In genomic region chr12:6335451-6336078, GRCh38 we compare ENCODE assay signal across 8 cellular contexts. TPM values are rescaled to one million over a fixed set of nuclear protein-coding genes. Genes with fewer than 3 reads are reported as not detected.
DNase-seq lines count a peak whose midpoint lies in the region; ATAC-seq, FAIRE-seq and TF ChIP-seq lines count a peak whose summit lies in the region.

No MANE protein-coding gene starts in this region.

- no peaks in the 10 kb centered on the region for H3K9me3 Mint-ChIP-seq in activated CD4-positive, alpha-beta memory T cell treated with anti-CD3 and anti-CD28 coated beads, Interleukin-2, amount 10 ng/mL, durations not matched to agents 7 days and 5 days

- H3K18ac ChIP-seq in H1 (ENCODE audit: extremely low read depth, low read length): peak overlapping the region; percentile 84

- peak overlapping the region; percentile 65 for H2BK15ac ChIP-seq in H1 (ENCODE audit: low read length)

- TF ChIP-seq EP300 in H1 (IDR thresholded peaks at IDR 0.05; ENCODE audit: borderline replicate concordance in 1 of 2, low read depth in 2 of 2, low read length in 2 of 2): no peak

- H3K36me3 ChIP-seq in MM.1S (replicated peaks; ENCODE audit: insufficient read depth, low read length) (peaks cover 5% of the 10 kb centered on the region; the same call in 1 of the 2 replicates), H1 (ENCODE audit: control insufficient read depth in 2 of 4, insufficient read depth in 4 of 4, low read length in 3 of 4) (peaks cover 12 to 24% (median 17%) of the 10 kb centered on the region in 4 experiments; a peak in 5 of 8 replicates), mucosa of descending colon (ENCODE audit: low read depth) (peaks cover 9% of the 10 kb centered on the region)

- H3K9ac ChIP-seq in MM.1S (ENCODE audit: low read length): peak overlapping the region; percentile 59
- H3K9ac ChIP-seq in H1 (replicated peaks in 1 of 4; ENCODE audit: extremely low read depth in 1 of 4, low read depth in 3 of 4, low read length in 3 of 4): peak overlapping the region in 2 of 4 experiments; percentile 60; a peak in 4 of 7 replicates

- peak overlapping the region; percentile 95 for H2BK12ac ChIP-seq in H1 (ENCODE audit: low read depth, low read length)

- H2BK5ac ChIP-seq in H1 (ENCODE audit: low read depth, low read length): peak overlapping the region; percentile 93

- peaks cover 26% of the 10 kb centered on the region for H3F3A ChIP-seq in MM.1S (ENCODE audit: insufficient read depth, low read length)

- H2AK5ac ChIP-seq in H1 (ENCODE audit: low read depth, low read length): peak overlapping the region; percentile 68; the same call in 1 of the 2 replicates

- H3K9me3 ChIP-seq in MM.1S (replicated peaks; ENCODE audit: insufficient read depth, low read length): no peaks in the 10 kb centered on the region
- H3K9me3 ChIP-seq in H1 (ENCODE audit: insufficient read depth in 2 of 2, low read depth in 1 of 2, low read length in 1 of 2): no peaks in the 10 kb centered on the region
- no peaks in the 10 kb centered on the region for H3K9me3 ChIP-seq in mucosa of descending colon

- TF ChIP-seq POLR2A in H1 (IDR thresholded peaks at IDR 0.05; ENCODE audit: control extremely low read depth in 1 of 2, low read depth in 2 of 2, low read length in 2 of 2): no peak

- H3K79me1 ChIP-seq in H1 (ENCODE audit: low read depth, low read length): peaks cover 5% of the 10 kb centered on the region; the same call in 1 of the 2 replicates

- no peak for FAIRE-seq in H1 (lab: Jason Lieb, UNC)

- no peak overlapping the region for H3K14ac ChIP-seq in H1 (ENCODE audit: insufficient read length)

- DNase-seq in EL: peak; percentile 92
- peak; percentile 91 for DNase-seq in MM.1S
- DNase-seq in activated CD4-positive, alpha-beta memory T cell treated with anti-CD3 and anti-CD28 coated beads, Interleukin-2, amount 10 ng/mL, durations not matched to agents 7 days and 5 days: peak; percentile 90
- DNase-seq in H1 (ENCODE audit: low read depth in 1 of 2, low spot score in 2 of 2): peak in 1 of 2 experiments; percentile 70
- peak; percentile 82 to 92 (median 87) for DNase-seq in mucosa of descending colon
- peak; percentile 73 to 74 for DNase-seq in stimulated activated CD8-positive, alpha-beta memory T cell treated with anti-CD3 and anti-CD28 coated beads, Interleukin-7, amount 100 ng/mL, for 1 hour (ENCODE audit: low read depth in 2 of 2)

- peak overlapping the region; percentile 19; the same call in 1 of the 2 replicates for H2AFZ ChIP-seq in MM.1S (ENCODE audit: low read length)
- no peak overlapping the region for H2AFZ ChIP-seq in H1 (ENCODE audit: low read length)

- H3K27me3 Mint-ChIP-seq in activated CD4-positive, alpha-beta memory T cell treated with anti-CD3 and anti-CD28 coated beads, Interleukin-2, amount 10 ng/mL, durations not matched to agents 7 days and 5 days: no peaks in the 10 kb centered on the region

- H3K27ac ChIP-seq in MM.1S (ENCODE audit: low read length) (peak overlapping the region; percentile 82), H1 (ENCODE audit: low read depth, low read length) (peak overlapping the region; percentile 88)

- H3K56ac ChIP-seq in H1 (replicated peaks; ENCODE audit: insufficient read length, low read depth, low read length): peak overlapping the region; percentile 17

- H3K79me2 ChIP-seq in MM.1S (ENCODE audit: low read length) (peaks cover 88% of the 10 kb centered on the region), H1 (ENCODE audit: control insufficient read depth in 1 of 2, insufficient read depth in 2 of 2, low read length in 2 of 2) (peaks cover 7 to 59% of the 10 kb centered on the region in 2 experiments)

- H3K4me2 ChIP-seq in MM.1S (ENCODE audit: low read depth, low read length): peak overlapping the region; percentile 76
- H3K4me2 ChIP-seq in H1 (ENCODE audit: insufficient read depth in 1 of 2, low read depth in 2 of 2, low read length in 2 of 2): peak overlapping the region; percentile 62 to 87

- H3K4me3 ChIP-seq in MM.1S (ENCODE audit: low read length) (peak overlapping the region; percentile 45), H1 (ENCODE audit: extremely low read depth in 1 of 4, insufficient read depth in 2 of 4, low read depth in 3 of 4, low read length in 4 of 4) (peak overlapping the region in 3 of 4 experiments; percentile 5 to 51 (median 37); a peak in 4 of 8 replicates), mucosa of descending colon (no peak overlapping the region)

- TF ChIP-seq RAD21 in H1 (IDR thresholded peaks at IDR 0.05 in 1 of 2, conservative IDR thresholded peaks at IDR 0.05 in 1 of 2; ENCODE audit: low read depth in 2 of 2, low read length in 2 of 2): peak; percentile 45 to 64

- H3K23ac ChIP-seq in H1 (ENCODE audit: insufficient read length): no peak overlapping the region

- peak overlapping the region; percentile 10 for H2BK120ac ChIP-seq in H1 (replicated peaks; ENCODE audit: low read depth, low read length)

- CTCF ChIA-PET in activated CD4-positive, alpha-beta memory T cell treated with anti-CD3 and anti-CD28 coated beads, Interleukin-2, amount 10 ng/mL, durations not matched to agents 7 days and 5 days (lab: Charles Lee): interaction anchor here (0.6 to 4.6 kb wide), 24 partner anchors 9 to 184 kb away, joined by 3 to 71 read pairs (median 6); partner anchors contain the start of genes TAPBPL and VAMP1
- CTCF ChIA-PET in H1 (lab: Charles Lee; ENCODE audit: partially characterized antibody): interaction anchor here (0.6 to 11.4 kb wide), 28 partner anchors 8 to 907 kb away, joined by 3 to 109 read pairs (median 4); partner anchors contain the start of gene SCNN1A

- peaks cover 12% of the 10 kb centered on the region for H3K23me2 ChIP-seq in H1 (ENCODE audit: low read depth, low read length)

- H4K91ac ChIP-seq in H1 (replicated peaks; ENCODE audit: insufficient read length, low read length): peak overlapping the region; percentile 77

- H3K4ac ChIP-seq in H1 (replicated peaks; ENCODE audit: insufficient read length, low read depth, low read length): peak overlapping the region; percentile 54

- H3K36me3 Mint-ChIP-seq in activated CD4-positive, alpha-beta memory T cell treated with anti-CD3 and anti-CD28 coated beads, Interleukin-2, amount 10 ng/mL, durations not matched to agents 7 days and 5 days (ENCODE audit: low read depth): peaks cover 47% of the 10 kb centered on the region

- no peak overlapping the region for H3K27ac Mint-ChIP-seq in activated CD4-positive, alpha-beta memory T cell treated with anti-CD3 and anti-CD28 coated beads, Interleukin-2, amount 10 ng/mL, durations not matched to agents 7 days and 5 days

- peaks cover 42% of the 10 kb centered on the region for H3K4me1 ChIP-seq in MM.1S (ENCODE audit: low read length)
- H3K4me1 ChIP-seq in H1 (replicated peaks in 1 of 4; ENCODE audit: control insufficient read depth in 3 of 4, insufficient read depth in 4 of 4, low read length in 3 of 4): peaks cover 19 to 48% (median 29%) of the 10 kb centered on the region in 4 experiments
- peaks cover 74% of the 10 kb centered on the region for H3K4me1 ChIP-seq in mucosa of descending colon (ENCODE audit: low read depth)

- peak overlapping the region; percentile 82 for H4K5ac ChIP-seq in H1 (ENCODE audit: insufficient read length, low read depth, low read length)

- H3K4me3 Mint-ChIP-seq in activated CD4-positive, alpha-beta memory T cell treated with anti-CD3 and anti-CD28 coated beads, Interleukin-2, amount 10 ng/mL, durations not matched to agents 7 days and 5 days: no peak overlapping the region

- TF ChIP-seq CTCF in MM.1S (IDR thresholded peaks at IDR 0.05; ENCODE audit: low read length) (peak; percentile 87), H1 (IDR thresholded peaks at IDR 0.05; ENCODE audit: control extremely low read depth in 1 of 3, insufficient read depth in 1 of 3, low read depth in 1 of 3, low read length in 3 of 3) (peak in 2 of 3 experiments; percentile 48 to 53; a peak in 3 of 4 replicates), mucosa of descending colon (IDR thresholded peaks at IDR 0.05) (peak; percentile 24)

- H3K9me2 ChIP-seq in MM.1S (replicated peaks; ENCODE audit: insufficient read depth, low read length): no peaks in the 10 kb centered on the region

- H3K27me3 ChIP-seq in MM.1S (replicated peaks; ENCODE audit: insufficient read depth, low read length) (no peaks in the 10 kb centered on the region), H1 (replicated peaks in 1 of 4; ENCODE audit: control insufficient read depth in 3 of 4, extremely low read depth in 1 of 4, insufficient read depth in 3 of 4, low read length in 3 of 4) (no peaks in the 10 kb centered on the region)

- H4K20me1 ChIP-seq in MM.1S (ENCODE audit: insufficient read depth, low read length) (no peaks in the 10 kb centered on the region), H1 (replicated peaks in 1 of 2; ENCODE audit: control insufficient read depth in 1 of 2, insufficient read depth in 2 of 2, low read length in 2 of 2) (peaks cover 0 to 4% of the 10 kb centered on the region in 2 experiments)

- ATAC-seq in GM21737 (IDR thresholded peaks at IDR 0.05; ENCODE audit: unreplicated experiment) (peak; percentile 62), mucosa of descending colon (peak; percentile 48), GM18870 (IDR thresholded peaks at IDR 0.05; ENCODE audit: unreplicated experiment) (no peak)

- 53% methylated on average over 11 of the region's 11 CpGs; no CpG with 5 or more reads in 1 of the 2 experiments for WGBS in H1 (ENCODE audit: extremely low coverage in 1 of 2, insufficient coverage in 1 of 2, insufficient read length in 1 of 2, insufficient replicate concordance in 2 of 2, low coverage in 1 of 2, low lambda C conversion rate in 2 of 2, missing lambda C conversion rate in 1 of 2), 2 experiments

- H2BK20ac ChIP-seq in H1 (ENCODE audit: low read length): peak overlapping the region; percentile 74

- H4K8ac ChIP-seq in H1 (ENCODE audit: extremely low read depth, insufficient read depth, low read length): peak overlapping the region; percentile 58; the same call in 1 of the 2 replicates

- POLR2A ChIA-PET in activated CD4-positive, alpha-beta memory T cell treated with anti-CD3 and anti-CD28 coated beads, Interleukin-2, amount 10 ng/mL, durations not matched to agents 7 days and 5 days (lab: Charles Lee): interaction anchor here (0.7 to 5.1 kb wide), 22 partner anchors 10 to 204 kb away, joined by 3 to 47 read pairs (median 6); partner anchors contain the start of genes GAPDH, TAPBPL and VAMP1
- POLR2A ChIA-PET in H1 (lab: Charles Lee; ENCODE audit: partially characterized antibody): interaction anchor here (0.5 to 17.5 kb wide), 24 partner anchors 3 to 380 kb away, joined by 3 to 286 read pairs (median 8); partner anchors contain the start of genes LTBR, MRPL51, SCNN1A and TAPBPL

- H3K4me1 Mint-ChIP-seq in activated CD4-positive, alpha-beta memory T cell treated with anti-CD3 and anti-CD28 coated beads, Interleukin-2, amount 10 ng/mL, durations not matched to agents 7 days and 5 days: no peaks in the 10 kb centered on the region

- intact Hi-C loops in mucosa of descending colon (cut with DNase I, micrococcal nuclease): loop anchor here (5.0 to 10.0 kb wide), 2 partner anchors 47 to 49 kb away; partner anchors contain the start of gene LTBR (in 2 of the 2)

RNA-seq across cellular contexts. Expression of gene TNFRSF1A, which starts 6.3 kb away (rescaled TPM):
- total RNA-seq in activated CD4-positive, alpha-beta memory T cell treated with anti-CD3 and anti-CD28 coated beads, Interleukin-2, amount 10 ng/mL, durations not matched to agents 7 days and 5 days: 10 to 100 TPM; 61.5 to 61.9 TPM
- total RNA-seq in H1 (2021; fragmentation: NEBNext Ultra II Directional; extraction: Animal tissue kit (Norgen Biotek cat#: 25700)): 42.1 and 45.8 TPM in 2 replicates
- polyA plus RNA-seq in H1 (2011; rRNA removed): 28.7 and 48.7 TPM in 2 replicates
- 29.1 TPM for polyA plus RNA-seq in H1 (2011; cell fraction: cytosol; rRNA removed)
- 46.5 TPM for polyA plus RNA-seq in H1 (2011; cell fraction: nucleus; rRNA removed)
- polyA plus RNA-seq in H1 (2012, experiment 1 of 2): 40.7 to 46.5 TPM (median 44.7 TPM) in 4 replicates
- polyA plus RNA-seq in H1 (2012, experiment 2 of 2): 56.1 TPM
- 75.2 TPM for polyA plus RNA-seq in H1 (2013, experiment 1 of 2)
- 89.3 TPM for polyA plus RNA-seq in H1 (2013, experiment 2 of 2)
- 33.4 and 50.9 TPM in 2 replicates for polyA minus RNA-seq in H1 (2011; rRNA and poly(A)+ RNA removed)
- polyA minus RNA-seq in H1 (2011; cell fraction: cytosol; rRNA and poly(A)+ RNA removed): 28.5 TPM
- 29.2 TPM for polyA minus RNA-seq in H1 (2011; cell fraction: nucleus; rRNA and poly(A)+ RNA removed)
- total RNA-seq in mucosa of descending colon: 100 to 1,000 TPM; 166 to 237 (median 211) TPM

RNA-seq across cellular contexts. Expression of gene PLEKHG6, which starts 25.1 kb away (rescaled TPM):
- not detected for total RNA-seq in activated CD4-positive, alpha-beta memory T cell treated with anti-CD3 and anti-CD28 coated beads, Interleukin-2, amount 10 ng/mL, durations not matched to agents 7 days and 5 days
- 25.5 and 32.5 TPM in 2 replicates for total RNA-seq in H1 (2021; fragmentation: NEBNext Ultra II Directional; extraction: Animal tissue kit (Norgen Biotek cat#: 25700))
- polyA plus RNA-seq in H1 (2011; rRNA removed): 23.1 and 38.1 TPM in 2 replicates
- 30.4 TPM for polyA plus RNA-seq in H1 (2011; cell fraction: cytosol; rRNA removed)
- 49.3 TPM for polyA plus RNA-seq in H1 (2011; cell fraction: nucleus; rRNA removed)
- polyA plus RNA-seq in H1 (2012, experiment 1 of 2): 22.6 to 29.6 TPM (median 26.3 TPM) in 4 replicates
- polyA plus RNA-seq in H1 (2012, experiment 2 of 2): 28.8 TPM
- 18.8 TPM for polyA plus RNA-seq in H1 (2013, experiment 1 of 2)
- 18.5 TPM for polyA plus RNA-seq in H1 (2013, experiment 2 of 2)
- polyA minus RNA-seq in H1 (2011; rRNA and poly(A)+ RNA removed): 22.1 and 28.7 TPM in 2 replicates
- 17.8 TPM for polyA minus RNA-seq in H1 (2011; cell fraction: cytosol; rRNA and poly(A)+ RNA removed)
- polyA minus RNA-seq in H1 (2011; cell fraction: nucleus; rRNA and poly(A)+ RNA removed): 17.7 TPM
- total RNA-seq in mucosa of descending colon: 100 to 1,000 TPM in 2 of 3 donors, 10 to 100 TPM in 1; 90.4 to 190 (median 128) TPM

RNA-seq across cellular contexts. Expression of gene SCNN1A, which starts 39.8 kb away (rescaled TPM):
- 1 to 10 TPM in 1 of 2 experiments, under 1 TPM in 1; 0.78 to 1.3 TPM for total RNA-seq in activated CD4-positive, alpha-beta memory T cell treated with anti-CD3 and anti-CD28 coated beads, Interleukin-2, amount 10 ng/mL, durations not matched to agents 7 days and 5 days
- 85.5 and 89.0 TPM in 2 replicates for total RNA-seq in H1 (2021; fragmentation: NEBNext Ultra II Directional; extraction: Animal tissue kit (Norgen Biotek cat#: 25700))
- 156 and 192 TPM in 2 replicates for polyA plus RNA-seq in H1 (2011; rRNA removed)
- polyA plus RNA-seq in H1 (2011; cell fraction: cytosol; rRNA removed): 97.5 TPM
- polyA plus RNA-seq in H1 (2011; cell fraction: nucleus; rRNA removed): 220 TPM
- polyA plus RNA-seq in H1 (2012, experiment 1 of 2): 83.5 to 112 TPM (median 108 TPM) in 4 replicates
- 95.0 TPM for polyA plus RNA-seq in H1 (2012, experiment 2 of 2)
- 112 TPM for polyA plus RNA-seq in H1 (2013, experiment 1 of 2)
- 115 TPM for polyA plus RNA-seq in H1 (2013, experiment 2 of 2)
- polyA minus RNA-seq in H1 (2011; rRNA and poly(A)+ RNA removed): 117 and 161 TPM in 2 replicates
- 49.3 TPM for polyA minus RNA-seq in H1 (2011; cell fraction: cytosol; rRNA and poly(A)+ RNA removed)
- 76.1 TPM for polyA minus RNA-seq in H1 (2011; cell fraction: nucleus; rRNA and poly(A)+ RNA removed)
- 100 to 1,000 TPM; 130 to 402 (median 386) TPM for total RNA-seq in mucosa of descending colon

RNA-seq across cellular contexts. Expression of gene LTBR, which starts 48.4 kb away (rescaled TPM):
- under 1 TPM; 0.38 to 0.40 TPM for total RNA-seq in activated CD4-positive, alpha-beta memory T cell treated with anti-CD3 and anti-CD28 coated beads, Interleukin-2, amount 10 ng/mL, durations not matched to agents 7 days and 5 days
- total RNA-seq in H1 (2021; fragmentation: NEBNext Ultra II Directional; extraction: Animal tissue kit (Norgen Biotek cat#: 25700)): 6.3 and 6.7 TPM in 2 replicates
- polyA plus RNA-seq in H1 (2011; rRNA removed): 5.1 and 9.2 TPM in 2 replicates
- 4.2 TPM for polyA plus RNA-seq in H1 (2011; cell fraction: cytosol; rRNA removed)
- polyA plus RNA-seq in H1 (2011; cell fraction: nucleus; rRNA removed): 7.9 TPM
- 27.4 to 39.4 TPM (median 31.7 TPM) in 4 replicates for polyA plus RNA-seq in H1 (2012, experiment 1 of 2)
- 11.0 TPM for polyA plus RNA-seq in H1 (2012, experiment 2 of 2)
- 11.7 TPM for polyA plus RNA-seq in H1 (2013, experiment 1 of 2)
- 13.4 TPM for polyA plus RNA-seq in H1 (2013, experiment 2 of 2)
- 2.2 and 3.2 TPM in 2 replicates for polyA minus RNA-seq in H1 (2011; rRNA and poly(A)+ RNA removed)
- 3.6 TPM for polyA minus RNA-seq in H1 (2011; cell fraction: cytosol; rRNA and poly(A)+ RNA removed)
- 7.4 TPM for polyA minus RNA-seq in H1 (2011; cell fraction: nucleus; rRNA and poly(A)+ RNA removed)
- 100 to 1,000 TPM; 114 to 142 (median 135) TPM for total RNA-seq in mucosa of descending colon

Comparison
In these comparisons a context has a peak if more than half of its experiments do, and no peak if none do; other contexts are left out.
1. CTCF ChIP-seq: peak in every context shown above with its lines; median percentile 87 in MM.1S; 50 in H1; 24 in mucosa of descending colon.
2. RNA of gene PLEKHG6, which starts 25.1 kb away (total RNA-seq): 90.4 to 190 TPM in mucosa of descending colon and 25.5 to 32.5 TPM in H1; not detected in activated CD4-positive, alpha-beta memory T cell treated with anti-CD3 and anti-CD28 coated beads, Interleukin-2, amount 10 ng/mL, durations not matched to agents 7 days and 5 days; every median in the first group is over 10 times any median in the second.
3. RNA of gene SCNN1A, which starts 39.8 kb away (total RNA-seq): 130 to 402 TPM in mucosa of descending colon and 85.5 to 89.0 TPM in H1; 0.78 to 1.3 TPM in activated CD4-positive, alpha-beta memory T cell treated with anti-CD3 and anti-CD28 coated beads, Interleukin-2, amount 10 ng/mL, durations not matched to agents 7 days and 5 days; every median in the first group is over 10 times any median in the second.